Comparison of ENCODE assay signal across 19 cellular contexts in genomic region chr10:131856441-131857094, GRCh38. TPM values are rescaled to one million over a fixed set of nuclear protein-coding genes. Genes with fewer than 3 reads are reported as not detected.
DNase-seq lines count a peak whose midpoint lies in the region; ATAC-seq and TF ChIP-seq lines count a peak whose summit lies in the region.
"Had no signal": no experiment of that assay in that cellular context is flagged by ENCODE, and none has a peak within 500 bp of the region (broad histone marks: within the 10 kb centered on the region; RNA-seq: fewer than 3 reads in every experiment).

No MANE protein-coding gene starts in this region.

- H3K36me3 Mint-ChIP-seq in osteocyte (ENCODE audit: unreplicated experiment): no peaks in the 10 kb centered on the region
- H3K36me3 Mint-ChIP-seq in CD8-positive, alpha-beta memory T cell: no peaks in the 10 kb centered on the region
- no peaks in the 10 kb centered on the region for H3K36me3 Mint-ChIP-seq in WTC11
- H3K36me3 Mint-ChIP-seq: CD4-positive, CD25-positive, alpha-beta regulatory T cell had no signal

- peaks cover 0 to 27% (median 0%) of the 10 kb centered on the region in 11 experiments; a peak in 3 of 22 replicates for H4K20me1 ChIP-seq in BLaER1 treated with 17β-estradiol and CSF1 and Interleukin-3, amounts not matched to agents 10 nM and 100 nM

- H3K4me2 ChIP-seq in BLaER1 treated with 17β-estradiol and CSF1 and Interleukin-3, amounts not matched to agents 10 nM and 100 nM: peak overlapping the region in 9 of 11 experiments; percentile 29 to 86 (median 76); a peak in 17 of 22 replicates

- H3K27ac ChIP-seq in BLaER1 treated with 17β-estradiol and CSF1 and Interleukin-3, amounts not matched to agents 10 nM and 100 nM: no peak overlapping the region
- no peak overlapping the region for H3K27ac ChIP-seq in CD8-positive, alpha-beta memory T cell (ENCODE audit: low read depth, low read length)
- H3K27ac ChIP-seq: SK-N-MC had no signal

- CTCF ChIA-PET in CD8-positive, alpha-beta memory T cell (lab: Charles Lee): no interaction called here
- CTCF ChIA-PET in WTC11 (lab: Charles Lee): interaction anchor here (0.5 to 1.2 kb wide), 2 partner anchors 19 to 27 kb away, joined by 4 to 5 read pairs; no protein-coding TSS in a partner anchor

- peak; percentile 1 for DNase-seq in BE2C
- peak; percentile 31 for DNase-seq in left lobe of liver (ENCODE audit: low spot score)
- peak; percentile 75 for DNase-seq in osteocyte (ENCODE audit: extremely low spot score, unreplicated experiment)
- no peak for DNase-seq in CD8-positive, alpha-beta memory T cell
- DNase-seq in NCI-H146 treated with DMSO at 0.1 percent for 48 hours (lab: John Stamatoyannopoulos, UW; ENCODE audit: unreplicated experiment): no peak
- no peak for DNase-seq in WTC11 (ENCODE audit: low spot score)
- DNase-seq: AML-193; CD4-positive, CD25-positive, alpha-beta regulatory T cell; HCEC 1CT; NCI-H187; NCI-H2107; NCI-H510A; NCI-H774; Right ventricle myocardium superior had no signal

- no peaks in the 10 kb centered on the region for H3K4me1 ChIP-seq in BE2C
- peaks cover 0 to 38% (median 34%) of the 10 kb centered on the region in 10 experiments; a peak in 16 of 20 replicates for H3K4me1 ChIP-seq in BLaER1 treated with 17β-estradiol and CSF1 and Interleukin-3, amounts not matched to agents 10 nM and 100 nM
- no peaks in the 10 kb centered on the region for H3K4me1 ChIP-seq in CD8-positive, alpha-beta memory T cell (ENCODE audit: insufficient read depth, low read length)
- H3K4me1 ChIP-seq: Caco-2 had no signal

- H3K4me1 Mint-ChIP-seq in osteocyte (ENCODE audit: unreplicated experiment) (no peaks in the 10 kb centered on the region), WTC11 (no peaks in the 10 kb centered on the region)
- no peaks in the 10 kb centered on the region for H3K4me1 Mint-ChIP-seq in CD8-positive, alpha-beta memory T cell
- H3K4me1 Mint-ChIP-seq: CD4-positive, CD25-positive, alpha-beta regulatory T cell had no signal

- POLR2A ChIA-PET in CD8-positive, alpha-beta memory T cell (lab: Charles Lee): no interaction called here
- POLR2A ChIA-PET in WTC11 (lab: Charles Lee): no interaction called here

- TF ChIP-seq CTCF in BE2C (IDR thresholded peaks at IDR 0.05; ENCODE audit: low read depth, low read length) (no peak), osteocyte (IDR thresholded peaks at IDR 0.05) (no peak), WTC11 (IDR thresholded peaks at IDR 0.05) (no peak)

- H3K36me3 ChIP-seq in BE2C: no peaks in the 10 kb centered on the region
- H3K36me3 ChIP-seq in BLaER1 treated with 17β-estradiol and CSF1 and Interleukin-3, amounts not matched to agents 10 nM and 100 nM: no peaks in the 10 kb centered on the region
- H3K36me3 ChIP-seq in CD8-positive, alpha-beta memory T cell (ENCODE audit: insufficient read depth, low read length): no peaks in the 10 kb centered on the region

- H3K9ac ChIP-seq in BLaER1 treated with 17β-estradiol and CSF1 and Interleukin-3, amounts not matched to agents 10 nM and 100 nM: no peak overlapping the region

- H3K27me3 ChIP-seq in BE2C: no peaks in the 10 kb centered on the region
- peaks cover 0 to 22% (median 0%) of the 10 kb centered on the region in 11 experiments; a peak in 8 of 22 replicates for H3K27me3 ChIP-seq in BLaER1 treated with 17β-estradiol and CSF1 and Interleukin-3, amounts not matched to agents 10 nM and 100 nM
- H3K27me3 ChIP-seq in CD8-positive, alpha-beta memory T cell (ENCODE audit: insufficient read depth, low read length, poor library complexity, severe bottlenecking): no peaks in the 10 kb centered on the region

- H3K27ac Mint-ChIP-seq in osteocyte (ENCODE audit: unreplicated experiment) (no peak overlapping the region), WTC11 (no peak overlapping the region)
- no peak overlapping the region for H3K27ac Mint-ChIP-seq in CD8-positive, alpha-beta memory T cell

- H3K4me3 Mint-ChIP-seq in osteocyte (ENCODE audit: unreplicated experiment): no peak overlapping the region
- no peak overlapping the region for H3K4me3 Mint-ChIP-seq in CD8-positive, alpha-beta memory T cell
- no peak overlapping the region for H3K4me3 Mint-ChIP-seq in WTC11
- H3K4me3 Mint-ChIP-seq: CD4-positive, CD25-positive, alpha-beta regulatory T cell had no signal

- ATAC-seq in left lobe of liver (no peak), HG03342 (IDR thresholded peaks at IDR 0.05; ENCODE audit: unreplicated experiment) (no peak), WTC11 (no peak)
- ATAC-seq: K562 had no signal

- H3K9me3 Mint-ChIP-seq in osteocyte (ENCODE audit: unreplicated experiment): peaks cover 6% of the 10 kb centered on the region
- no peaks in the 10 kb centered on the region for H3K9me3 Mint-ChIP-seq in CD8-positive, alpha-beta memory T cell
- no peaks in the 10 kb centered on the region for H3K9me3 Mint-ChIP-seq in WTC11

- no peaks in the 10 kb centered on the region for H3K9me3 ChIP-seq in BE2C
- H3K9me3 ChIP-seq in BLaER1 treated with 17β-estradiol and CSF1 and Interleukin-3, amounts not matched to agents 10 nM and 100 nM (replicated peaks in 1 of 11): no peaks in the 10 kb centered on the region
- H3K9me3 ChIP-seq in CD8-positive, alpha-beta memory T cell (ENCODE audit: low read length): no peaks in the 10 kb centered on the region
- H3K9me3 ChIP-seq: Caco-2 had no signal

- H3K27me3 Mint-ChIP-seq in osteocyte (ENCODE audit: unreplicated experiment) (peaks cover 5% of the 10 kb centered on the region), WTC11 (ENCODE audit: low read depth) (no peaks in the 10 kb centered on the region)
- H3K27me3 Mint-ChIP-seq in CD8-positive, alpha-beta memory T cell: peaks cover 4 to 24% of the 10 kb centered on the region in 2 donors
- H3K27me3 Mint-ChIP-seq: CD4-positive, CD25-positive, alpha-beta regulatory T cell had no signal

- no peak overlapping the region for H3K4me3 ChIP-seq in BE2C (ENCODE audit: low read depth, low read length)
- no peak overlapping the region for H3K4me3 ChIP-seq in BLaER1 treated with 17β-estradiol and CSF1 and Interleukin-3, amounts not matched to agents 10 nM and 100 nM
- H3K4me3 ChIP-seq in CD8-positive, alpha-beta memory T cell (ENCODE audit: low read length): no peak overlapping the region
- H3K4me3 ChIP-seq: K562, SK-N-MC had no signal

TF ChIP-seq in WTC11, 78 proteins besides CTCF, POLR2A, EP300 and RAD21:
- TF ChIP-seq MLX (CRISPR knock-in tag; IDR thresholded peaks at IDR 0.05): no peak
- TF ChIP-seq KAT7 (CRISPR knock-in tag; IDR thresholded peaks at IDR 0.05; ENCODE audit: borderline replicate concordance): no peak
- TF ChIP-seq ATF2 (CRISPR knock-in tag; IDR thresholded peaks at IDR 0.05; ENCODE audit: borderline replicate concordance, low read depth): no peak

RNA-seq across cellular contexts. Expression of gene PPP2R2D, which starts 44.2 kb away (rescaled TPM):
- polyA plus RNA-seq in BE2C (2012; ENCODE audit: insufficient read depth, insufficient read length, low read depth): 59.9 TPM
- total RNA-seq in left lobe of liver: 15.4 TPM
- total RNA-seq in osteocyte: 28.9 and 29.3 TPM in 2 replicates
- total RNA-seq in CD8-positive, alpha-beta memory T cell: 10 to 100 TPM; 23.5 to 24.5 TPM
- polyA plus RNA-seq in CD8-positive, alpha-beta memory T cell: 34.0 TPM
- total RNA-seq in WTC11 (2021): 28.7 to 33.2 TPM (median 30.0 TPM) in 3 replicates

Comparison
In these comparisons a context has a peak if more than half of its experiments do, and no peak if none do; other contexts are left out.
1. DNase-seq: peak in BE2C (single experiment), left lobe of liver (single experiment) and osteocyte (single experiment); none in CD8-positive, alpha-beta memory T cell (0 of 5), NCI-H146 treated with DMSO at 0.1 percent for 48 hours (single experiment) and WTC11 (single experiment).